In the genomic region with DNA sequence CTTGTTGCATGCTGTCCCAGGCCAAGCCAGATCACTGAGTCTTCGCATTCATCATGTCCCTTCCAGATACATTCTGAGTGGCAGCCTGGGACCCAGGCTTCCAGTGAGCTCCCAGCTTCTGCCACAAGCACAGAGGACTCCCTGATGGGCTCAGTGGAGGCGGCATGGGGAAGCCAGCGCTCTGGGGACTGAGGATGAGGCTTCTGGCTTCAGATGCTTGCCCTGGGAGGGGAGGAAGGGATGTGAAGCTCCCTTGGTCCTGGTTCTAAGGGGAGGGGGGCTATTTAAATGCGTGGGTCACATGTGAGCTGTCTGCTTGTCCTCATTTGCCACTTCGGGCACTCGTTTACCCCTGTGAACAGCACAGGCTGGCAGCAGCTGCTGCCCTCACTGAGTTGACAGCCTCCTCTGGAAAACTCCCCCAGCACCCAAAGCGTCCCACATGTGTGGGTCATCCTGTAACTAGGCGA, we compare ENCODE assay signal across 9 cellular contexts.
DNase-seq lines count a peak whose midpoint lies in the region; ATAC-seq lines count a peak whose summit lies in the region.
"Had no signal": no experiment of that assay in that cellular context is flagged by ENCODE, and none has a peak within 500 bp of the region (broad histone marks: within the 10 kb centered on the region; RNA-seq: fewer than 3 reads in every experiment).

No MANE protein-coding gene starts in this region.

- H3K27ac Mint-ChIP-seq in activated T-cell treated with anti-CD3 and anti-CD28 coated beads, Interleukin-2, amount 50 U/mL, for 24 hours = peak overlapping the region; percentile 80

- no peaks in the 10 kb centered on the region for H3K9me3 Mint-ChIP-seq in activated T-cell treated with anti-CD3 and anti-CD28 coated beads, Interleukin-2, amount 50 U/mL, for 24 hours

- no peaks in the 10 kb centered on the region for H3K27me3 ChIP-seq in skeletal muscle tissue (ENCODE audit: control insufficient read depth in 3 of 3, insufficient read depth in 3 of 3, low read length in 3 of 3)

- no peaks in the 10 kb centered on the region for H3K27me3 Mint-ChIP-seq in activated T-cell treated with anti-CD3 and anti-CD28 coated beads, Interleukin-2, amount 50 U/mL, for 24 hours

- no peaks in the 10 kb centered on the region for H3K9me3 ChIP-seq in skeletal muscle tissue (ENCODE audit: control insufficient read depth in 3 of 3, low read length in 3 of 3)

- peaks cover 4% of the 10 kb centered on the region for H3K36me3 Mint-ChIP-seq in activated T-cell treated with anti-CD3 and anti-CD28 coated beads, Interleukin-2, amount 50 U/mL, for 24 hours (ENCODE audit: low read depth)

- peak overlapping the region; percentile 3 for H3K27ac ChIP-seq in skeletal muscle tissue (ENCODE audit: low read depth, low read length)
- H3K27ac ChIP-seq: VCaP had no signal

- ATAC-seq in HG03066 (IDR thresholded peaks at IDR 0.05; ENCODE audit: low read depth, unreplicated experiment) = peak; percentile 28

- H3K4me1 Mint-ChIP-seq in activated T-cell treated with anti-CD3 and anti-CD28 coated beads, Interleukin-2, amount 50 U/mL, for 24 hours (ENCODE audit: low read depth) = peaks cover 33% of the 10 kb centered on the region

- no peak overlapping the region for H3K9ac ChIP-seq in skeletal muscle tissue (ENCODE audit: low read depth in 1 of 3, low read length in 3 of 3)

- peak; percentile 31 for DNase-seq in activated CD4-positive, alpha-beta T cell treated with anti-CD3 and anti-CD28 coated beads for 48 hours
- DNase-seq in activated CD4-positive, alpha-beta T cell treated with anti-CD3 and anti-CD28 coated beads, Interleukin-2, amount 50 U/mL, for 1 hour = no peak
- DNase-seq in activated T-cell treated with anti-CD3 and anti-CD28 coated beads, Interleukin-2, amount 50 U/mL, for 24 hours = no peak
- DNase-seq in middle frontal gyrus (ENCODE audit: extremely low spot score, low spot score) = no peak
- DNase-seq in A172 (ENCODE audit: low spot score) = no peak
- DNase-seq in SIG-M5 (lab: John Stamatoyannopoulos, UW) = no peak

- peak overlapping the region; percentile 45 for H3K4me3 Mint-ChIP-seq in activated T-cell treated with anti-CD3 and anti-CD28 coated beads, Interleukin-2, amount 50 U/mL, for 24 hours

- H3K4me3 ChIP-seq in skeletal muscle tissue (ENCODE audit: low read length in 3 of 3) = no peak overlapping the region

- H3K36me3 ChIP-seq in skeletal muscle tissue (ENCODE audit: control insufficient read depth in 3 of 3, insufficient read depth in 3 of 3, low read length in 3 of 3) = no peaks in the 10 kb centered on the region

- H3K4me1 ChIP-seq in skeletal muscle tissue (ENCODE audit: control insufficient read depth in 3 of 3, insufficient read depth in 3 of 3, low read length in 3 of 3) = peaks cover 23 to 27% (median 27%) of the 10 kb centered on the region in 3 donors
